ENCODE assay signal across 16 cellular contexts in the genomic region with DNA sequence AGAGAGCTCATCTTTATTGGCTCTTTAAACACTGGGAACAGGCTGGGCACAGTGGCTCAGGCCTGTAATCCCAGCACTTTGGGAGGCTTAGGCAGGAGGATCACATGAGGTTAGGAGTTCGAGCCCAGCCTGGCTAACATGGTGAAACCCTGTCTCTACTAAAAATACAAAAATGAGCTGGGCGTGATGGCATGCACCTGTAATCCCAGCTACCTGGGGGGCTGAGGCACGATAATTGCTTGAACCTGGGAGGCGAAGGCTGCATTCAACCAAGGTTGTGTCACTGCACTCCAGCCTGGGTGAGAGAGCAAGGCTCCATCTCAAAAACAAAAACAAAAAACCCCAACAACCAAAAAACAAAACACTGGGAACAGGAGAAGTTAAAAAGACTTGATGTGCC.
DNase-seq lines count a peak whose midpoint lies in the region; ATAC-seq, FAIRE-seq and TF ChIP-seq lines count a peak whose summit lies in the region.
"Had no signal": no experiment of that assay in that cellular context is flagged by ENCODE, and none has a peak within 500 bp of the region (broad histone marks: within the 10 kb centered on the region; RNA-seq: fewer than 3 reads in every experiment).

No MANE protein-coding gene starts in this region.

- no peaks in the 10 kb centered on the region for H3K9me3 Mint-ChIP-seq in osteocyte (ENCODE audit: unreplicated experiment)
- H3K9me3 Mint-ChIP-seq: CD8-positive, alpha-beta T cell; H9 had no signal

- TF ChIP-seq RAD21 in IMR-90 (IDR thresholded peaks at IDR 0.05; ENCODE audit: low read length) = no peak

- intact Hi-C loops in IMR-90 (cut with micrococcal nuclease) (loop anchor here (2.0 kb wide), 1 partner anchor 159 kb away; no protein-coding TSS in a partner anchor), esophagus squamous epithelium (cut with DNase I) (no loop called here), aorta (cut with DNase I) (no loop called here), pancreas (cut with DNase I) (loop anchor here in 1 of 3 donors (10.0 kb wide), 1 partner anchor 159 kb away; no protein-coding TSS in a partner anchor)

- TF ChIP-seq CTCF in IMR-90 (conservative IDR thresholded peaks at IDR 0.05; ENCODE audit: low read depth, low read length) (no peak), esophagus squamous epithelium (IDR thresholded peaks at IDR 0.05) (no peak), osteocyte (IDR thresholded peaks at IDR 0.05) (no peak), pancreas (IDR thresholded peaks at IDR 0.05) (no peak)

- no peak overlapping the region for H4K91ac ChIP-seq in IMR-90 (ENCODE audit: insufficient read depth, low read depth, low read length)

- H4K20me1 ChIP-seq in IMR-90 (ENCODE audit: insufficient read depth, low read length) = no peaks in the 10 kb centered on the region

- H3K4me2 ChIP-seq in IMR-90 (ENCODE audit: low read depth, low read length) = no peak overlapping the region

- POLR2A ChIA-PET in IMR-90 (lab: Charles Lee; ENCODE audit: unreplicated experiment) = interaction anchor here (0.6 kb wide), 1 partner anchor 23 kb away, joined by 3 read pairs; no protein-coding TSS in a partner anchor

- no peak for TF ChIP-seq POLR2A in IMR-90 (IDR thresholded peaks at IDR 0.05; ENCODE audit: low read depth, low read length)
- TF ChIP-seq POLR2A in esophagus squamous epithelium (IDR thresholded peaks at IDR 0.05) = no peak

- H3K14ac ChIP-seq in IMR-90 (replicated peaks; ENCODE audit: low read depth, low read length) = no peak overlapping the region

- no peaks in the 10 kb centered on the region for H3K9me1 ChIP-seq in IMR-90 (ENCODE audit: insufficient read depth, low read length)

- H2BK15ac ChIP-seq in IMR-90 (ENCODE audit: low read depth, low read length) = no peak overlapping the region

- no peak overlapping the region for H3K4ac ChIP-seq in IMR-90 (ENCODE audit: low read depth, low read length)

- in situ Hi-C loops in IMR-90 (cut with MboI; ENCODE audit: low sequenced_read_pairs) = loop anchor here (10.0 kb wide), 1 partner anchor 121 kb away; no protein-coding TSS in a partner anchor

- H3K4me3 ChIP-seq in IMR-90 (ENCODE audit: insufficient read depth, low read depth, low read length) (no peak overlapping the region), esophagus squamous epithelium (no peak overlapping the region), aorta (ENCODE audit: low read length in 2 of 2) (no peak overlapping the region), pancreas (no peak overlapping the region)

- no peak overlapping the region for H3K9ac ChIP-seq in IMR-90 (ENCODE audit: low read depth, low read length)

- 100% methylated on average over 1 of the region's 4 CpGs; no CpG with 5 or more reads in 1 of the 2 experiments for WGBS in IMR-90 (ENCODE audit: extremely low coverage in 2 of 2, insufficient read length in 1 of 2), 2 experiments
- 84 to 92% methylated on average over 4 of the region's 4 CpGs for whole genome bisulfite sequencing in esophagus squamous epithelium, 2 donors
- WGBS in aorta, 2 donors = 75 to 80% methylated on average over 4 of the region's 4 CpGs
- WGBS in pancreas, 2 donors = 94% methylated on average over 4 of the region's 4 CpGs

- H3K56ac ChIP-seq in IMR-90 (ENCODE audit: extremely low read depth, insufficient read depth, low read length) = no peak overlapping the region

- H2AFZ ChIP-seq in IMR-90 (replicated peaks; ENCODE audit: low read length, poor library complexity) = no peak overlapping the region

- H3K36me3 ChIP-seq in IMR-90 (ENCODE audit: control insufficient read depth, insufficient read depth, low read length) = peaks cover 7% of the 10 kb centered on the region
- peaks cover 0 to 79% (median 10%) of the 10 kb centered on the region in 3 donors for H3K36me3 ChIP-seq in esophagus squamous epithelium
- peaks cover 0 to under 1% of the 10 kb centered on the region in 2 donors for H3K36me3 ChIP-seq in aorta (ENCODE audit: control insufficient read depth in 1 of 2, insufficient read depth in 2 of 2, low read length in 1 of 2)
- H3K36me3 ChIP-seq in pancreas = peaks cover 0 to 6% (median 0%) of the 10 kb centered on the region in 3 donors

- H3K27ac ChIP-seq in IMR-90 (ENCODE audit: insufficient read depth, low read length) (peak overlapping the region; percentile 42; the same call in 1 of the 2 replicates), esophagus squamous epithelium (peak overlapping the region in 3 of 4 donors; percentile 19 to 56 (median 45)), aorta (ENCODE audit: low read depth in 1 of 2, low read length in 2 of 2) (peak overlapping the region; percentile 89 to 90), pancreas (no peak overlapping the region)

- ATAC-seq in IMR-90 (ENCODE audit: low read depth) (no peak), aorta (ENCODE audit: low FRiP score) (no peak), GM18858 (IDR thresholded peaks at IDR 0.05; ENCODE audit: unreplicated experiment) (no peak), pancreas (no peak)
- ATAC-seq: CD8-positive, alpha-beta T cell had no signal

- dilution Hi-C loops in IMR-90 (cut with HindIII; ENCODE audit: low sequenced_read_pairs, unreplicated experiment) = no loop called here

- DNase-seq in IMR-90 (no peak), esophagus squamous epithelium (lab: John Stamatoyannopoulos, UW) (no peak), osteocyte (ENCODE audit: extremely low spot score, unreplicated experiment) (no peak), aorta (no peak), pancreas (no peak), pons (ENCODE audit: low spot score) (no peak)
- DNase-seq: CD8-positive, alpha-beta T cell; DMS79; H9; KG1; NCI-H1436 treated with DMSO at 0.1 percent for 48 hours; NCI-H748 treated with DMSO at 0.1 percent for 48 hours; RPMI8226; SIG-M5 had no signal

- H3K27ac Mint-ChIP-seq in osteocyte (ENCODE audit: unreplicated experiment) = peak overlapping the region; percentile 39
- H3K27ac Mint-ChIP-seq: B cell; CD8-positive, alpha-beta T cell; H9 had no signal

- H2AK9ac ChIP-seq in IMR-90 (replicated peaks; ENCODE audit: low read depth, low read length, poor library complexity) = no peak overlapping the region

- no peak overlapping the region for H3K4me3 Mint-ChIP-seq in osteocyte (ENCODE audit: unreplicated experiment)
- H3K4me3 Mint-ChIP-seq: B cell; CD8-positive, alpha-beta T cell; H9 had no signal

- no peak overlapping the region for H4K8ac ChIP-seq in IMR-90 (ENCODE audit: low read depth in 2 of 2, low read length in 2 of 2)

- no peak overlapping the region for H3K23ac ChIP-seq in IMR-90 (ENCODE audit: low read depth, low read length)

- CTCF ChIA-PET in IMR-90 (lab: Yijun Ruan, JAX) = interaction anchor here (1.0 to 1.5 kb wide), 3 partner anchors 121 to 131 kb away, joined by 3 to 5 read pairs (median 4); a partner anchor contains a TSS

- H2AK5ac ChIP-seq in IMR-90 (ENCODE audit: low read depth, low read length) = no peak overlapping the region

- no TSS peak for BruUV-seq in IMR-90 (replicated peaks; lab: Mats Ljungman, UMichigan)

- peak overlapping the region; percentile 51 for H2BK5ac ChIP-seq in IMR-90 (ENCODE audit: low read depth, low read length, poor library complexity, severe bottlenecking)

- H3K27me3 Mint-ChIP-seq in osteocyte (ENCODE audit: unreplicated experiment) = no peaks in the 10 kb centered on the region
- H3K27me3 Mint-ChIP-seq: B cell had no signal

- no peaks in the 10 kb centered on the region for H3K9me3 ChIP-seq in IMR-90 (ENCODE audit: control insufficient read depth, insufficient read depth, low read length)
- H3K9me3 ChIP-seq in esophagus squamous epithelium = no peaks in the 10 kb centered on the region
- no peaks in the 10 kb centered on the region for H3K9me3 ChIP-seq in aorta (ENCODE audit: control insufficient read depth, low read length)
- H3K9me3 ChIP-seq in pancreas = no peaks in the 10 kb centered on the region

- no peak overlapping the region for H4K5ac ChIP-seq in IMR-90 (ENCODE audit: low read depth, low read length)

- peaks cover 10 to 38% of the 10 kb centered on the region in 2 experiments for H3K79me1 ChIP-seq in IMR-90 (ENCODE audit: low read depth in 1 of 2, low read length in 2 of 2)

- H3K4me1 ChIP-seq in IMR-90 (ENCODE audit: control insufficient read depth, insufficient read depth, low read length) = peaks cover 9% of the 10 kb centered on the region
- H3K4me1 ChIP-seq in esophagus squamous epithelium = peaks cover 0 to 17% (median 2%) of the 10 kb centered on the region in 3 donors
- H3K4me1 ChIP-seq in aorta (ENCODE audit: control insufficient read depth in 1 of 2, insufficient read depth in 2 of 2, low read length in 2 of 2) = peaks cover 2 to 3% of the 10 kb centered on the region in 2 donors
- H3K4me1 ChIP-seq in pancreas = no peaks in the 10 kb centered on the region

- peaks cover 33% of the 10 kb centered on the region for H3K4me1 Mint-ChIP-seq in osteocyte (ENCODE audit: unreplicated experiment)
- H3K4me1 Mint-ChIP-seq: B cell, H9 had no signal

- no peak for FAIRE-seq in pancreas (lab: Jason Lieb, UNC)

- no peak overlapping the region for H2BK120ac ChIP-seq in IMR-90 (ENCODE audit: low read depth, low read length)

- H3K36me3 Mint-ChIP-seq in osteocyte (ENCODE audit: unreplicated experiment) = peaks cover 20% of the 10 kb centered on the region

- H2BK20ac ChIP-seq in IMR-90 (ENCODE audit: low read depth, low read length) = no peak overlapping the region

- H3K27me3 ChIP-seq in IMR-90 (ENCODE audit: control insufficient read depth, insufficient read depth, low read length) (no peaks in the 10 kb centered on the region), esophagus squamous epithelium (no peaks in the 10 kb centered on the region), aorta (ENCODE audit: control insufficient read depth in 1 of 2, insufficient read depth in 2 of 2, low read length in 1 of 2) (no peaks in the 10 kb centered on the region), pancreas (no peaks in the 10 kb centered on the region)

- H3K18ac ChIP-seq in IMR-90 (ENCODE audit: low read depth, low read length) = no peak overlapping the region

TF ChIP-seq in IMR-90, 13 proteins besides CTCF, POLR2A, EP300 and RAD21 (continues in another document):
- no peak for TF ChIP-seq MAZ (IDR thresholded peaks at IDR 0.05; ENCODE audit: borderline replicate concordance, low read depth, low read length)
- TF ChIP-seq BHLHE40 (IDR thresholded peaks at IDR 0.05; ENCODE audit: low read depth, low read length) = no peak
- TF ChIP-seq, protein P1, sequence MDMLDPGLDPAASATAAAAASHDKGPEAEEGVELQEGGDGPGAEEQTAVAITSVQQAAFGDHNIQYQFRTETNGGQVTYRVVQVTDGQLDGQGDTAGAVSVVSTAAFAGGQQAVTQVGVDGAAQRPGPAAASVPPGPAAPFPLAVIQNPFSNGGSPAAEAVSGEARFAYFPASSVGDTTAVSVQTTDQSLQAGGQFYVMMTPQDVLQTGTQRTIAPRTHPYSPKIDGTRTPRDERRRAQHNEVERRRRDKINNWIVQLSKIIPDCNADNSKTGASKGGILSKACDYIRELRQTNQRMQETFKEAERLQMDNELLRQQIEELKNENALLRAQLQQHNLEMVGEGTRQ (IDR thresholded peaks at IDR 0.05; ENCODE audit: low read depth, low read length) = no peak

Comparison
In these comparisons a context has a peak if more than half of its experiments do, and no peak if none do; other contexts are left out.
1. H3K27ac ChIP-seq: peak in IMR-90 (single experiment), esophagus squamous epithelium (3 of 4) and aorta (2 of 2); none in pancreas (0 of 4).